ENCODE assay signal across 37 cellular contexts in genomic region chr5:104928906-104929520, GRCh38.
"Had no signal": no experiment of that assay in that cellular context is flagged by ENCODE, and none has a peak within 500 bp of the region (broad histone marks: within the 10 kb centered on the region; RNA-seq: fewer than 3 reads in every experiment).

No MANE protein-coding gene starts in this region.

- ATAC-seq: activated CD8-positive, alpha-beta T cell treated with anti-CD3 and anti-CD28 coated beads for 36 hours; activated naive CD4-positive, alpha-beta T cell treated with anti-CD3 and anti-CD28 coated beads, Interleukin-2, amount 50 U/mL, for 72 hours; activated T-cell treated with anti-CD3 and anti-CD28 coated beads, Interleukin-2, amount 50 U/mL, for 4 hours; activated T-cell treated with anti-CD3 and anti-CD28 coated beads, Interleukin-2, amount 50 U/mL, for 72 hours; activated T-helper 17 cell treated with anti-CD3 and anti-CD28 coated beads, Interleukin-2, amount 50 U/mL, for 72 hours had no signal

- DNase-seq: activated B cell treated with CpG ODN at 0.5 μM for 24 hours; activated CD4-positive, alpha-beta memory T cell treated with anti-CD3 and anti-CD28 coated beads for 36 hours; activated CD4-positive, alpha-beta T cell treated with anti-CD3 and anti-CD28 coated beads for 4 hours; activated CD4-positive, alpha-beta T cell treated with anti-CD3 and anti-CD28 coated beads, Interleukin-2, amount 10 ng/mL, durations not matched to agents 24 days and 14 days; activated CD4-positive, alpha-beta T cell treated with anti-CD3 and anti-CD28 coated beads, Interleukin-2, amount 50 U/mL, for 1 hour; activated CD4-positive, alpha-beta T cell treated with anti-CD3 and anti-CD28 coated beads, Interleukin-2, amount 50 U/mL, for 4 hours; activated CD4-positive, CD25-positive, alpha-beta regulatory T cell treated with anti-CD3 and anti-CD28 coated beads, Interleukin-2, amount 50 U/mL, for 72 hours; activated CD8-positive, alpha-beta memory T cell treated with anti-CD3 and anti-CD28 coated beads, Interleukin-2, amount 50 U/mL, for 4 hours; activated CD8-positive, alpha-beta T cell treated with anti-CD3 and anti-CD28 coated beads for 36 hours; activated effector memory CD4-positive, alpha-beta T cell treated with anti-CD3 and anti-CD28 coated beads, Interleukin-2, amount 50 U/mL, for 16 hours; activated naive CD4-positive, alpha-beta T cell; activated naive CD4-positive, alpha-beta T cell treated with anti-CD3 and anti-CD28 coated beads for 36 hours; activated naive CD4-positive, alpha-beta T cell treated with anti-CD3 and anti-CD28 coated beads, Interleukin-2, amount 50 U/mL, for 16 hours; activated naive CD8-positive, alpha-beta T cell treated with anti-CD3 and anti-CD28 coated beads for 36 hours; activated T-cell treated with anti-CD3 and anti-CD28 coated beads for 4 hours; activated T-cell treated with anti-CD3 and anti-CD28 coated beads, Interleukin-2, amount 50 U/mL, for 1 hour; activated T-cell treated with anti-CD3 and anti-CD28 coated beads, Interleukin-2, amount 50 U/mL, for 4 hours; activated T-cell treated with anti-CD3 and anti-CD28 coated beads, Interleukin-2, amount 50 U/mL, for 72 hours; adrenal gland; amniotic stem cell; anterior cingulate cortex; SW 1271; T-helper 1 cell; T-helper 2 cell; T-helper 9 cell had no signal

- H3K4me1 ChIP-seq: adrenal gland, ascending aorta had no signal

- H3K27ac ChIP-seq: adrenal gland, ascending aorta, cardiac muscle cell, VCaP had no signal

- H3K4me1 Mint-ChIP-seq: activated B cell treated with CpG ODN at 0.5 μM for 24 hours; activated CD4-positive, alpha-beta T cell treated with anti-CD3 and anti-CD28 coated beads, Interleukin-2, amount 10 ng/mL, durations not matched to agents 24 days and 14 days; activated naive CD8-positive, alpha-beta T cell treated with anti-CD3 and anti-CD28 coated beads for 36 hours; activated T-helper 17 cell treated with anti-CD3 and anti-CD28 coated beads, Interleukin-2, amount 50 U/mL, for 72 hours; central memory CD8-positive, alpha-beta T cell had no signal

- H3K27me3 Mint-ChIP-seq: activated B cell treated with CpG ODN at 0.5 μM for 24 hours; activated CD4-positive, alpha-beta memory T cell treated with anti-CD3 and anti-CD28 coated beads for 36 hours; activated CD4-positive, alpha-beta T cell treated with anti-CD3 and anti-CD28 coated beads, Interleukin-2, amount 10 ng/mL, durations not matched to agents 24 days and 14 days; activated CD8-positive, alpha-beta T cell treated with anti-CD3 and anti-CD28 coated beads for 36 hours; activated naive CD8-positive, alpha-beta T cell treated with anti-CD3 and anti-CD28 coated beads for 36 hours; activated T-helper 17 cell treated with anti-CD3 and anti-CD28 coated beads, Interleukin-2, amount 50 U/mL, for 72 hours; brain; central memory CD8-positive, alpha-beta T cell had no signal

- FAIRE-seq: bronchial epithelial cell, TTC549 had no signal

- H3K36me3 Mint-ChIP-seq: activated CD4-positive, alpha-beta memory T cell treated with anti-CD3 and anti-CD28 coated beads for 36 hours; activated naive CD8-positive, alpha-beta T cell treated with anti-CD3 and anti-CD28 coated beads for 36 hours; brain had no signal

- H3K4me3 ChIP-seq: adrenal gland, ascending aorta, cardiac muscle cell had no signal

- H3K36me3 ChIP-seq: adrenal gland, ascending aorta, cardiac muscle cell had no signal

- H3K9me3 ChIP-seq: adrenal gland, ascending aorta had no signal

- H3K27me3 ChIP-seq: adrenal gland, ascending aorta, cardiac muscle cell had no signal

- H3K4me3 Mint-ChIP-seq: activated B cell treated with CpG ODN at 0.5 μM for 24 hours; activated CD4-positive, alpha-beta memory T cell treated with anti-CD3 and anti-CD28 coated beads for 36 hours; activated CD4-positive, alpha-beta T cell treated with anti-CD3 and anti-CD28 coated beads, Interleukin-2, amount 10 ng/mL, durations not matched to agents 24 days and 14 days; activated CD8-positive, alpha-beta T cell treated with anti-CD3 and anti-CD28 coated beads for 36 hours; activated naive CD4-positive, alpha-beta T cell treated with anti-CD3 and anti-CD28 coated beads for 36 hours; activated naive CD8-positive, alpha-beta T cell treated with anti-CD3 and anti-CD28 coated beads for 36 hours; activated T-cell treated with anti-CD3 and anti-CD28 coated beads, Interleukin-2, amount 50 U/mL, for 4 hours; activated T-cell treated with anti-CD3 and anti-CD28 coated beads, Interleukin-2, amount 50 U/mL, for 72 hours; activated T-helper 1 cell treated with anti-CD3 and anti-CD28 coated beads, Interleukin-12 subunit alpha, Interleukin-12 subunit beta, Interleukin-2, Interleukin-4 antibody, amounts not matched to agents 30 ng/mL and 10 ng/mL and 1 ng/mL, durations not matched to agents 14 hours and 24 hours and 36 hours; activated T-helper 17 cell treated with anti-CD3 and anti-CD28 coated beads, Interleukin-2, amount 50 U/mL, for 72 hours; brain; central memory CD8-positive, alpha-beta T cell; T-helper 1 cell treated with Interleukin-12 subunit alpha and Interleukin-12 subunit beta and Interleukin-4 antibody, amounts not matched to agents 30 μg/mL and 1 μg/mL, for 36 hours; T-helper 2 cell treated with Interferon-gamma antibody and Interleukin-4, amounts not matched to agents 5 μg/mL and 100 μg/mL, for 36 hours had no signal

- H3K27ac Mint-ChIP-seq: activated B cell treated with CpG ODN at 0.5 μM for 24 hours; activated CD4-positive, alpha-beta memory T cell treated with anti-CD3 and anti-CD28 coated beads for 36 hours; activated CD4-positive, alpha-beta T cell treated with anti-CD3 and anti-CD28 coated beads, Interleukin-2, amount 10 ng/mL, durations not matched to agents 24 days and 14 days; activated CD8-positive, alpha-beta T cell treated with anti-CD3 and anti-CD28 coated beads for 36 hours; activated naive CD4-positive, alpha-beta T cell treated with anti-CD3 and anti-CD28 coated beads for 36 hours; activated naive CD4-positive, alpha-beta T cell treated with anti-CD3 and anti-CD28 coated beads, Interleukin-2, amount 50 U/mL, for 72 hours; activated naive CD8-positive, alpha-beta T cell treated with anti-CD3 and anti-CD28 coated beads for 36 hours; activated T-cell treated with anti-CD3 and anti-CD28 coated beads, Interleukin-2, amount 50 U/mL, for 72 hours; activated T-helper 1 cell treated with anti-CD3 and anti-CD28 coated beads, Interleukin-12 subunit alpha, Interleukin-12 subunit beta, Interleukin-2, Interleukin-4 antibody, amounts not matched to agents 30 ng/mL and 10 ng/mL and 1 ng/mL, durations not matched to agents 14 hours and 24 hours and 36 hours; activated T-helper 17 cell treated with anti-CD3 and anti-CD28 coated beads, Interleukin-2, amount 50 U/mL, for 72 hours; brain; T-helper 1 cell treated with Interleukin-12 subunit alpha and Interleukin-12 subunit beta and Interleukin-4 antibody, amounts not matched to agents 30 μg/mL and 1 μg/mL, for 36 hours; T-helper 2 cell treated with Interferon-gamma antibody and Interleukin-4, amounts not matched to agents 5 μg/mL and 100 μg/mL, for 36 hours had no signal
